ENCODE assay signal across 9 cellular contexts in the genomic region with DNA sequence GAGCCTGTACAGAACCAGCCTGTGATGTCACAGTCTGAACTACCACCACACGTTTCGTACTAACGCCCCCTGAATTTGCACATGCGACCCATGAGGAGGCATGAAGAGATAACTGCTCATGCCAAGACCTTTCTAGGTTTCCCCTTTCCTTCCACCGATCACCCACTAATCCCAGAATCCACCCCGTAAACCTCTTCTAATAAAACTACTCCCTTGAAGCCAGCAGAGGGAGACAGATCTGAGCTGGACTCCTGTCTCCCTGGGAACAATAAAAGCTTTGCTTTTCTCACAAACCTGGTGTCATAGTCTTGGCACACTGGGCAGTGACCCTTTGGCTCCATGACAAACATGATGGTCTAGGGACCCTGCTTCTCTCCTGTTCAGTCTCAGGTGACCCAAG.
A peak's percentile ranks its signal among the peaks of the same experiment; 100 is the strongest.
DNase-seq lines count a peak whose midpoint lies in the region; ATAC-seq and TF ChIP-seq lines count a peak whose summit lies in the region.
"Had no signal": no experiment of that assay in that cellular context is flagged by ENCODE, and none has a peak within 500 bp of the region (broad histone marks: within the 10 kb centered on the region; RNA-seq: fewer than 3 reads in every experiment).

No MANE protein-coding gene starts in this region.

- no peaks in the 10 kb centered on the region for H4K20me1 ChIP-seq in KMS-11 (ENCODE audit: insufficient read depth)

- H3K27me3 ChIP-seq in KMS-11 (ENCODE audit: insufficient read depth, low read depth), result no peaks in the 10 kb centered on the region

- H3K27ac ChIP-seq in KMS-11 (no peak overlapping the region), RWPE1 (no peak overlapping the region)
- H3K27ac ChIP-seq: transverse colon had no signal

- H3K4me3 ChIP-seq in KMS-11 (IDR thresholded peaks at IDR 0.05; ENCODE audit: insufficient read depth, low read depth, low read length), result no peak overlapping the region
- H3K4me3 ChIP-seq: transverse colon had no signal

- H3K27me3 Mint-ChIP-seq in T-helper 1 cell treated with Interleukin-12 subunit alpha and Interleukin-12 subunit beta and Interleukin-4 antibody, amounts not matched to agents 30 μg/mL and 1 μg/mL, for 36 hours (ENCODE audit: low read depth), result peaks cover 56% of the 10 kb centered on the region
- peaks cover 33% of the 10 kb centered on the region for H3K27me3 Mint-ChIP-seq in activated CD8-positive, alpha-beta T cell treated with anti-CD3 and anti-CD28 coated beads, Interleukin-2, amount 10 ng/mL, durations not matched to agents 7 days and 5 days (ENCODE audit: low read depth)
- H3K27me3 Mint-ChIP-seq in naive B cell, result peaks cover 3 to 11% (median 6%) of the 10 kb centered on the region in 3 donors

- H3K4me3 Mint-ChIP-seq in T-helper 1 cell treated with Interleukin-12 subunit alpha and Interleukin-12 subunit beta and Interleukin-4 antibody, amounts not matched to agents 30 μg/mL and 1 μg/mL, for 36 hours, result no peak overlapping the region
- H3K4me3 Mint-ChIP-seq in activated CD8-positive, alpha-beta T cell treated with anti-CD3 and anti-CD28 coated beads, Interleukin-2, amount 10 ng/mL, durations not matched to agents 7 days and 5 days, result no peak overlapping the region
- peak overlapping the region in 7 of 8 donors; percentile 9 to 86 (median 46) for H3K4me3 Mint-ChIP-seq in naive B cell

- H3K4me1 ChIP-seq in KMS-11 (ENCODE audit: low read depth, poor library complexity, severe bottlenecking), result no peaks in the 10 kb centered on the region
- H3K4me1 ChIP-seq: transverse colon had no signal

- POLR2A ChIA-PET in activated CD8-positive, alpha-beta T cell treated with anti-CD3 and anti-CD28 coated beads, Interleukin-2, amount 10 ng/mL, durations not matched to agents 7 days and 5 days (lab: Charles Lee), result interaction anchor here (0.7 to 3.2 kb wide), 13 partner anchors 10 to 1023 kb away, joined by 3 to 21 read pairs (median 4); partner anchors contain the start of genes CDNF, HSPA14, MSANTD7 and PHYH
- POLR2A ChIA-PET in RWPE1 (lab: Yijun Ruan, JAX; ENCODE audit: low non-redundant PET), result no interaction called here

- CTCF ChIA-PET in activated CD8-positive, alpha-beta T cell treated with anti-CD3 and anti-CD28 coated beads, Interleukin-2, amount 10 ng/mL, durations not matched to agents 7 days and 5 days (lab: Charles Lee), result interaction anchor here (0.7 to 6.0 kb wide), 4 partner anchors 10 to 402 kb away, joined by 3 to 71 read pairs (median 6); no protein-coding TSS in a partner anchor
- CTCF ChIA-PET in RWPE1 (lab: Yijun Ruan, JAX), result interaction anchor here (0.6 to 1.9 kb wide), 5 partner anchors 11 to 448 kb away, joined by 3 to 17 read pairs (median 3); no protein-coding TSS in a partner anchor

- no peak overlapping the region for H3K9ac ChIP-seq in KMS-11

- H3K79me2 ChIP-seq in KMS-11 (ENCODE audit: insufficient read depth, low read depth), result no peaks in the 10 kb centered on the region

- peak; percentile 12 for ATAC-seq in activated CD8-positive, alpha-beta T cell treated with anti-CD3 and anti-CD28 coated beads, Interleukin-2, amount 10 ng/mL, durations not matched to agents 7 days and 5 days
- no peak for ATAC-seq in naive B cell (ENCODE audit: low read depth in 2 of 2)
- no peak for ATAC-seq in activated CD4-positive, CD25-positive, alpha-beta regulatory T cell treated with anti-CD3 and anti-CD28 coated beads, Interleukin-2, amount 50 U/mL, for 24 hours

- no peak for DNase-seq in T-helper 1 cell
- DNase-seq in activated CD8-positive, alpha-beta T cell treated with anti-CD3 and anti-CD28 coated beads, Interleukin-2, amount 10 ng/mL, durations not matched to agents 7 days and 5 days, result no peak
- DNase-seq in naive B cell, result no peak
- DNase-seq in RWPE1 (ENCODE audit: low spot score), result no peak
- DNase-seq in ecto neural progenitor cell (ENCODE audit: low spot score), result no peak
- DNase-seq: transverse colon had no signal

- no peaks in the 10 kb centered on the region for H3K36me3 Mint-ChIP-seq in T-helper 1 cell treated with Interleukin-12 subunit alpha and Interleukin-12 subunit beta and Interleukin-4 antibody, amounts not matched to agents 30 μg/mL and 1 μg/mL, for 36 hours (ENCODE audit: low read depth)
- H3K36me3 Mint-ChIP-seq in activated CD8-positive, alpha-beta T cell treated with anti-CD3 and anti-CD28 coated beads, Interleukin-2, amount 10 ng/mL, durations not matched to agents 7 days and 5 days (ENCODE audit: low read depth), result no peaks in the 10 kb centered on the region
- H3K36me3 Mint-ChIP-seq in naive B cell, result peaks cover 0 to 6% of the 10 kb centered on the region in 2 donors

- TF ChIP-seq CTCF in KMS-11 (conservative IDR thresholded peaks at IDR 0.05; ENCODE audit: low read depth, low read length), result peak; percentile 40; the same call in 1 of the 2 replicates
- TF ChIP-seq CTCF in RWPE1 (conservative IDR thresholded peaks at IDR 0.05; ENCODE audit: low read depth), result no peak

- H3K9me3 Mint-ChIP-seq in T-helper 1 cell treated with Interleukin-12 subunit alpha and Interleukin-12 subunit beta and Interleukin-4 antibody, amounts not matched to agents 30 μg/mL and 1 μg/mL, for 36 hours, result no peaks in the 10 kb centered on the region
- no peaks in the 10 kb centered on the region for H3K9me3 Mint-ChIP-seq in activated CD8-positive, alpha-beta T cell treated with anti-CD3 and anti-CD28 coated beads, Interleukin-2, amount 10 ng/mL, durations not matched to agents 7 days and 5 days (ENCODE audit: insufficient read depth)
- H3K9me3 Mint-ChIP-seq in naive B cell, result peaks cover 0 to 9% (median 0%) of the 10 kb centered on the region in 7 donors

- no peak overlapping the region for H3K4me2 ChIP-seq in KMS-11

- peak overlapping the region; percentile 11 for H3K27ac Mint-ChIP-seq in T-helper 1 cell treated with Interleukin-12 subunit alpha and Interleukin-12 subunit beta and Interleukin-4 antibody, amounts not matched to agents 30 μg/mL and 1 μg/mL, for 36 hours
- peak overlapping the region; percentile 11 for H3K27ac Mint-ChIP-seq in activated CD8-positive, alpha-beta T cell treated with anti-CD3 and anti-CD28 coated beads, Interleukin-2, amount 10 ng/mL, durations not matched to agents 7 days and 5 days
- peak overlapping the region in 5 of 6 donors; percentile 20 to 100 (median 97) for H3K27ac Mint-ChIP-seq in naive B cell

- peaks cover 20% of the 10 kb centered on the region for H3K4me1 Mint-ChIP-seq in T-helper 1 cell treated with Interleukin-12 subunit alpha and Interleukin-12 subunit beta and Interleukin-4 antibody, amounts not matched to agents 30 μg/mL and 1 μg/mL, for 36 hours (ENCODE audit: low read depth)
- H3K4me1 Mint-ChIP-seq in activated CD8-positive, alpha-beta T cell treated with anti-CD3 and anti-CD28 coated beads, Interleukin-2, amount 10 ng/mL, durations not matched to agents 7 days and 5 days (ENCODE audit: low read depth), result peaks cover 18% of the 10 kb centered on the region
- H3K4me1 Mint-ChIP-seq in naive B cell, result peaks cover 24 to 52% (median 38%) of the 10 kb centered on the region in 3 donors

- H2AFZ ChIP-seq in KMS-11 (ENCODE audit: low read depth), result no peak overlapping the region

- H3K36me3 ChIP-seq in KMS-11 (ENCODE audit: insufficient read depth), result no peaks in the 10 kb centered on the region
- H3K36me3 ChIP-seq: transverse colon had no signal

Comparison
In these comparisons a context has a peak if more than half of its experiments do, and no peak if none do; other contexts are left out.
1. H3K27ac Mint-ChIP-seq: peak in every context shown above with its lines; median percentile 97 in naive B cell; 11 in T-helper 1 cell treated with Interleukin-12 subunit alpha and Interleukin-12 subunit beta and Interleukin-4 antibody, amounts not matched to agents 30 μg/mL and 1 μg/mL, for 36 hours; 11 in activated CD8-positive, alpha-beta T cell treated with anti-CD3 and anti-CD28 coated beads, Interleukin-2, amount 10 ng/mL, durations not matched to agents 7 days and 5 days.
2. H3K4me3 Mint-ChIP-seq: peak in naive B cell (7 of 8); none in T-helper 1 cell treated with Interleukin-12 subunit alpha and Interleukin-12 subunit beta and Interleukin-4 antibody, amounts not matched to agents 30 μg/mL and 1 μg/mL, for 36 hours (single experiment) and activated CD8-positive, alpha-beta T cell treated with anti-CD3 and anti-CD28 coated beads, Interleukin-2, amount 10 ng/mL, durations not matched to agents 7 days and 5 days (single experiment).